Comparison of ENCODE assay signal across 8 cellular contexts in genomic region chr2:176001903-176002683, GRCh38. TPM values are rescaled to one million over a fixed set of nuclear protein-coding genes. Genes with fewer than 3 reads are reported as not detected.
DNase-seq lines count a peak whose midpoint lies in the region; ATAC-seq and TF ChIP-seq lines count a peak whose summit lies in the region.

A gene with protein sequence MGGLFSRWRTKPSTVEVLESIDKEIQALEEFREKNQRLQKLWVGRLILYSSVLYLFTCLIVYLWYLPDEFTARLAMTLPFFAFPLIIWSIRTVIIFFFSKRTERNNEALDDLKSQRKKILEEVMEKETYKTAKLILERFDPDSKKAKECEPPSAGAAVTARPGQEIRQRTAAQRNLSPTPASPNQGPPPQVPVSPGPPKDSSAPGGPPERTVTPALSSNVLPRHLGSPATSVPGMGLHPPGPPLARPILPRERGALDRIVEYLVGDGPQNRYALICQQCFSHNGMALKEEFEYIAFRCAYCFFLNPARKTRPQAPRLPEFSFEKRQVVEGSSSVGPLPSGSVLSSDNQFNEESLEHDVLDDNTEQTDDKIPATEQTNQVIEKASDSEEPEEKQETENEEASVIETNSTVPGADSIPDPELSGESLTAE (minus strand): TSS chr2:176002267. CDS start chr2:175995584, 6,683 bp downstream.

- H3K36me3 ChIP-seq in SU-DHL-6 (ENCODE audit: low read length): no peaks in the 10 kb centered on the region
- H3K36me3 ChIP-seq in parathyroid adenoma (ENCODE audit: control insufficient read depth, insufficient read depth, low read length): no peaks in the 10 kb centered on the region
- H3K36me3 ChIP-seq in tibial nerve: no peaks in the 10 kb centered on the region

- H3K9me3 ChIP-seq in SU-DHL-6 (ENCODE audit: insufficient read depth, low read length) (no peaks in the 10 kb centered on the region), parathyroid adenoma (ENCODE audit: control insufficient read depth, low read length) (no peaks in the 10 kb centered on the region), tibial nerve (no peaks in the 10 kb centered on the region)

- no peaks in the 10 kb centered on the region for H3F3A ChIP-seq in SU-DHL-6 (ENCODE audit: insufficient read depth)

- DNase-seq in NCI-H128 (lab: John Stamatoyannopoulos, UW; ENCODE audit: unreplicated experiment): peak; percentile 73
- DNase-seq in activated naive CD8-positive, alpha-beta T cell treated with anti-CD3 and anti-CD28 coated beads, Interleukin-2, amount 10 ng/mL, durations not matched to agents 7 days and 5 days: peak; percentile 92
- DNase-seq in Right ventricle myocardium superior: peak; percentile 96
- peak; percentile 83 to 89 for DNase-seq in tibial nerve (ENCODE audit: low spot score in 2 of 2)

- H3K27ac Mint-ChIP-seq in activated naive CD8-positive, alpha-beta T cell treated with anti-CD3 and anti-CD28 coated beads, Interleukin-2, amount 10 ng/mL, durations not matched to agents 7 days and 5 days: peak within 1 kb of the TSS; percentile 94

- peak; percentile 92 for TF ChIP-seq POLR2A in GM10847 (IDR thresholded peaks at IDR 0.05; ENCODE audit: extremely low read depth, insufficient read length)
- TF ChIP-seq POLR2A in tibial nerve (IDR thresholded peaks at IDR 0.05): peak in 1 of 2 donors; percentile 77

- peaks cover 12% of the 10 kb centered on the region for H3K27me3 Mint-ChIP-seq in activated naive CD8-positive, alpha-beta T cell treated with anti-CD3 and anti-CD28 coated beads, Interleukin-2, amount 10 ng/mL, durations not matched to agents 7 days and 5 days

- POLR2A ChIA-PET in activated naive CD8-positive, alpha-beta T cell treated with anti-CD3 and anti-CD28 coated beads, Interleukin-2, amount 10 ng/mL, durations not matched to agents 7 days and 5 days (lab: Charles Lee): interaction anchor here (0.7 to 1.4 kb wide), 5 partner anchors 12 to 267 kb away, joined by 3 to 4 read pairs (median 3); partner anchors contain the start of gene MTX2

- no peaks in the 10 kb centered on the region for H3K9me3 Mint-ChIP-seq in activated naive CD8-positive, alpha-beta T cell treated with anti-CD3 and anti-CD28 coated beads, Interleukin-2, amount 10 ng/mL, durations not matched to agents 7 days and 5 days

- ATAC-seq in HG02678 (IDR thresholded peaks at IDR 0.05; ENCODE audit: unreplicated experiment) (peak; percentile 95), Right ventricle myocardium superior (ENCODE audit: poor library complexity) (peak; percentile 98)
- peak; percentile 94 for ATAC-seq in activated naive CD8-positive, alpha-beta T cell treated with anti-CD3 and anti-CD28 coated beads, Interleukin-2, amount 10 ng/mL, durations not matched to agents 7 days and 5 days (ENCODE audit: low read depth)

- H3K36me3 Mint-ChIP-seq in activated naive CD8-positive, alpha-beta T cell treated with anti-CD3 and anti-CD28 coated beads, Interleukin-2, amount 10 ng/mL, durations not matched to agents 7 days and 5 days: peaks cover 1% of the 10 kb centered on the region

- TF ChIP-seq EP300 in tibial nerve (IDR thresholded peaks at IDR 0.05): peak in 1 of 2 donors; percentile 90

- TF ChIP-seq CTCF in SU-DHL-6 (IDR thresholded peaks at IDR 0.05; ENCODE audit: insufficient read depth, low read length, poor library complexity, severe bottlenecking) (no peak), parathyroid adenoma (IDR thresholded peaks at IDR 0.05) (no peak), tibial nerve (IDR thresholded peaks at IDR 0.05) (peak in 1 of 5 experiments; percentile 12)

- H3K9ac ChIP-seq in SU-DHL-6 (ENCODE audit: low read length) (peak within 1 kb of the TSS; percentile 83), parathyroid adenoma (peak within 1 kb of the TSS; percentile 11)

- peaks cover 21% of the 10 kb centered on the region for H3K4me1 Mint-ChIP-seq in activated naive CD8-positive, alpha-beta T cell treated with anti-CD3 and anti-CD28 coated beads, Interleukin-2, amount 10 ng/mL, durations not matched to agents 7 days and 5 days

- H3K79me2 ChIP-seq in SU-DHL-6 (ENCODE audit: insufficient read depth, low read length) (peaks cover 36% of the 10 kb centered on the region), parathyroid adenoma (peaks cover 6% of the 10 kb centered on the region)

- peak within 1 kb of the TSS; percentile 84 for H2AFZ ChIP-seq in SU-DHL-6 (ENCODE audit: low read depth, low read length, severe bottlenecking)
- H2AFZ ChIP-seq in parathyroid adenoma: peak within 1 kb of the TSS; percentile 94

- H3K4me2 ChIP-seq in SU-DHL-6 (ENCODE audit: low read depth, low read length, poor library complexity, severe bottlenecking) (peak within 1 kb of the TSS; percentile 84), parathyroid adenoma (ENCODE audit: low read length) (peak within 1 kb of the TSS; percentile 90)

- intact Hi-C loops in Right ventricle myocardium superior (cut with DNase I): no loop called here

- no peaks in the 10 kb centered on the region for H3K9me2 ChIP-seq in SU-DHL-6 (replicated peaks; ENCODE audit: insufficient read depth, low read length)

- H3K4me1 ChIP-seq in parathyroid adenoma: no peaks in the 10 kb centered on the region
- peaks cover 0 to 32% (median 8%) of the 10 kb centered on the region in 4 donors for H3K4me1 ChIP-seq in tibial nerve

- no peaks in the 10 kb centered on the region for H3K27me3 ChIP-seq in SU-DHL-6 (ENCODE audit: low read length)
- no peaks in the 10 kb centered on the region for H3K27me3 ChIP-seq in parathyroid adenoma (ENCODE audit: control insufficient read depth, insufficient read depth, low read length)
- H3K27me3 ChIP-seq in tibial nerve: no peaks in the 10 kb centered on the region

- H3K4me3 ChIP-seq in SU-DHL-6 (ENCODE audit: insufficient read depth, low read length, poor library complexity, severe bottlenecking): peak within 1 kb of the TSS; percentile 60
- H3K4me3 ChIP-seq in parathyroid adenoma (ENCODE audit: low read depth, low read length): peak within 1 kb of the TSS; percentile 83
- H3K4me3 ChIP-seq in tibial nerve: peak within 1 kb of the TSS; percentile 82 to 95 (median 86)

- no peaks in the 10 kb centered on the region for H4K20me1 ChIP-seq in SU-DHL-6 (ENCODE audit: low read depth, low read length)

- H3K27ac ChIP-seq in SU-DHL-6 (ENCODE audit: low read depth, low read length): no peak within 1 kb of the TSS
- peak within 1 kb of the TSS; percentile 78 for H3K27ac ChIP-seq in parathyroid adenoma
- H3K27ac ChIP-seq in tibial nerve: peak within 1 kb of the TSS; percentile 55 to 83 (median 78)

- whole genome bisulfite sequencing in tibial nerve, 2 donors: 1% methylated on average over 36 to 49 of the region's 57 CpGs

- H3K4me3 Mint-ChIP-seq in activated naive CD8-positive, alpha-beta T cell treated with anti-CD3 and anti-CD28 coated beads, Interleukin-2, amount 10 ng/mL, durations not matched to agents 7 days and 5 days: peak within 1 kb of the TSS; percentile 99

RNA-seq across cellular contexts. Expression of the gene that starts here (rescaled TPM):
- 10 to 100 TPM; 41.5 to 45.4 TPM for total RNA-seq in activated naive CD8-positive, alpha-beta T cell treated with anti-CD3 and anti-CD28 coated beads, Interleukin-2, amount 10 ng/mL, durations not matched to agents 7 days and 5 days
- total RNA-seq in Right ventricle myocardium superior: 38.0 TPM
- total RNA-seq in tibial nerve: 10 to 100 TPM; 17.4 to 27.3 (median 24.1) TPM
